In genomic region chr5:77461287-77461686, GRCh38 we compare ENCODE assay signal across 6 cellular contexts.
"Had no signal": no experiment of that assay in that cellular context is flagged by ENCODE, and none has a peak within 500 bp of the region (broad histone marks: within the 10 kb centered on the region; RNA-seq: fewer than 3 reads in every experiment).

No MANE protein-coding gene starts in this region.

- H3K4me3 ChIP-seq: K562 had no signal

- ATAC-seq: HepG2, K562 had no signal

- DNase-seq: IMR-90, KBM-7, KG1 had no signal

- H3K27ac ChIP-seq: HL-60 had no signal
